In the genomic region with DNA sequence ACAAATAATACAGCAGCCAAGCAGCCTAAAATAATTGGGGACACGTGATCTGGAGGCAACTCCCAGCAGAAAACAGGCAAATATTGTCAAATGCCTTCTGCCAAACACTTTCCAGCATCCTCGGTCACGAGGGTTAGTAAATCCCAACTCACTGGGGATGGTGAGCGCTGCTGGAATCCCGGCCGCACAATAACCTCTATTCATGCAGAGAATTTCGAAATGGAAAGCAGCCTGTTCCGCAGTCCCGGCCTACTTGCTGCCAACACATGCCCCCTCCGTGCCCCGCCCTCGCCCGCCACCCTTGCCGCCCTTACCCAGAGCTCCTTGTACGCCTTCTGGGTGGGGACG, we compare ENCODE assay signal across 9 cellular contexts.
DNase-seq lines count a peak whose midpoint lies in the region; ATAC-seq lines count a peak whose summit lies in the region.
"Had no signal": no experiment of that assay in that cellular context is flagged by ENCODE, and none has a peak within 500 bp of the region (broad histone marks: within the 10 kb centered on the region; RNA-seq: fewer than 3 reads in every experiment).

No MANE protein-coding gene starts in this region.

- intact Hi-C loops in head of caudate nucleus (cut with DNase I) = loop anchor here (5.0 kb wide), 1 partner anchor 127 kb away; a partner anchor contains a TSS
- intact Hi-C loops in sciatic nerve (cut with DNase I) = no loop called here

- ATAC-seq in sciatic nerve (peak; percentile 97), HG03469 (IDR thresholded peaks at IDR 0.05; ENCODE audit: unreplicated experiment) (no peak)

- DNase-seq in HuH-7 (ENCODE audit: low spot score) (peak; percentile 72), RPMI7951 (ENCODE audit: low read depth) (peak; percentile 60), head of caudate nucleus (peak; percentile 74 to 97 (median 91)), sciatic nerve (ENCODE audit: low spot score) (peak; percentile 88), DMS 273 treated with DMSO at 0.1 percent for 48 hours (lab: John Stamatoyannopoulos, UW) (no peak)
- DNase-seq in stimulated activated CD4-positive, alpha-beta T cell treated with anti-CD3 and anti-CD28 coated beads, Interleukin-2, amount 100 ng/mL, for 24 hours = no peak
- DNase-seq in stimulated activated CD4-positive, alpha-beta T cell treated with anti-CD3 and anti-CD28 coated beads, Interleukin-4, amount 100 ng/mL, for 1 hour = no peak
- DNase-seq: activated CD4-positive, alpha-beta memory T cell treated with anti-CD3 and anti-CD28 coated beads, Interleukin-2, amount 10 ng/mL, durations not matched to agents 7 days and 5 days had no signal

Comparison
In these comparisons a context has a peak if more than half of its experiments do, and no peak if none do; other contexts are left out.
1. DNase-seq: peak in HuH-7 (single experiment), RPMI7951 (single experiment), head of caudate nucleus (42 of 42) and sciatic nerve (single experiment); none in DMS 273 treated with DMSO at 0.1 percent for 48 hours (single experiment), stimulated activated CD4-positive, alpha-beta T cell treated with anti-CD3 and anti-CD28 coated beads, Interleukin-2, amount 100 ng/mL, for 24 hours (0 of 2) and stimulated activated CD4-positive, alpha-beta T cell treated with anti-CD3 and anti-CD28 coated beads, Interleukin-4, amount 100 ng/mL, for 1 hour (single experiment).